ENCODE assay signal across 13 cellular contexts in the genomic region with DNA sequence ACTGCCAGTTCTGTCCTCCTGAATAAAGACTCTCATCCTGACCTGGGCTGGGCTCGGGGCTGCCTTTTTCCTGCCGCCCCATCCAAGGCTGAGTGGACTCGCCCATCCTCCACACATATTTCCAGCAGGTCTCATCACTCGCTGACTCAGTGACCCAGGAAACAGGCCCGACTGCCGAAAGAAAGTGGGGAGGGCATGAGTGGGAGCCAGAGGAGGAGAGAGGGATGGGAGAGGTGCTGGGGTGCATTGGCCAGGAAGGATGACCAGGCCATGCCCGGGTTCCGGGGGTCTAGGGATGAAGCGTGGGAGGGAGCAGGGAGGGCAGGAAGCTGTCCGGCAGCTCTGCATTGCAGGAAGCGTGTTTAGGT.
DNase-seq lines count a peak whose midpoint lies in the region; ATAC-seq and TF ChIP-seq lines count a peak whose summit lies in the region.
"Had no signal": no experiment of that assay in that cellular context is flagged by ENCODE, and none has a peak within 500 bp of the region (broad histone marks: within the 10 kb centered on the region; RNA-seq: fewer than 3 reads in every experiment).

No MANE protein-coding gene starts in this region.

- TF ChIP-seq CTCF in CD14-positive monocyte (IDR thresholded peaks at IDR 0.05), result no peak

- peaks cover 5 to 23% (median 9%) of the 10 kb centered on the region in 3 donors for H3K27me3 Mint-ChIP-seq in CD14-positive monocyte (ENCODE audit: low read depth in 3 of 3)
- H3K27me3 Mint-ChIP-seq: activated CD8-positive, alpha-beta T cell treated with anti-CD3 and anti-CD28 coated beads for 36 hours had no signal

- H3K4me3 Mint-ChIP-seq in CD14-positive monocyte, result no peak overlapping the region
- H3K4me3 Mint-ChIP-seq: activated CD8-positive, alpha-beta T cell treated with anti-CD3 and anti-CD28 coated beads for 36 hours; activated naive CD4-positive, alpha-beta T cell treated with anti-CD3 and anti-CD28 coated beads, Interleukin-2, amount 10 ng/mL, durations not matched to agents 7 days and 5 days; memory B cell had no signal

- DNase-seq in A172 (ENCODE audit: low spot score) (peak; percentile 52), HK-2 (ENCODE audit: unreplicated experiment) (peak; percentile 24), amniotic stem cell (lab: John Stamatoyannopoulos, UW) (peak; percentile 22), kidney tubule cell (ENCODE audit: low spot score) (peak; percentile 76), amygdala (lab: John Stamatoyannopoulos, UW) (no peak), CD14-positive monocyte (ENCODE audit: low spot score) (no peak), NCI-H526 treated with DMSO at 0.1 percent for 48 hours (lab: John Stamatoyannopoulos, UW) (no peak)
- DNase-seq: activated CD8-positive, alpha-beta T cell treated with anti-CD3 and anti-CD28 coated beads for 36 hours; activated naive CD4-positive, alpha-beta T cell treated with anti-CD3 and anti-CD28 coated beads, Interleukin-2, amount 10 ng/mL, durations not matched to agents 7 days and 5 days; NCI-H82 had no signal

- H3K27ac Mint-ChIP-seq in CD14-positive monocyte, result no peak overlapping the region
- H3K27ac Mint-ChIP-seq: activated CD8-positive, alpha-beta T cell treated with anti-CD3 and anti-CD28 coated beads for 36 hours; activated naive CD4-positive, alpha-beta T cell treated with anti-CD3 and anti-CD28 coated beads, Interleukin-2, amount 10 ng/mL, durations not matched to agents 7 days and 5 days; memory B cell had no signal

- ATAC-seq in GM19328 (IDR thresholded peaks at IDR 0.05; ENCODE audit: unreplicated experiment), result no peak
- ATAC-seq: activated CD8-positive, alpha-beta T cell treated with anti-CD3 and anti-CD28 coated beads for 36 hours; K562 had no signal

- H3K4me1 Mint-ChIP-seq in CD14-positive monocyte, result no peaks in the 10 kb centered on the region
- H3K4me1 Mint-ChIP-seq: activated naive CD4-positive, alpha-beta T cell treated with anti-CD3 and anti-CD28 coated beads, Interleukin-2, amount 10 ng/mL, durations not matched to agents 7 days and 5 days; memory B cell had no signal

- H3K36me3 Mint-ChIP-seq in CD14-positive monocyte, result no peaks in the 10 kb centered on the region
- H3K36me3 Mint-ChIP-seq: activated naive CD4-positive, alpha-beta T cell treated with anti-CD3 and anti-CD28 coated beads, Interleukin-2, amount 10 ng/mL, durations not matched to agents 7 days and 5 days; memory B cell had no signal

- peaks cover 0 to 6% (median 3%) of the 10 kb centered on the region in 7 donors for H3K9me3 Mint-ChIP-seq in CD14-positive monocyte
- H3K9me3 Mint-ChIP-seq: activated CD8-positive, alpha-beta T cell treated with anti-CD3 and anti-CD28 coated beads for 36 hours had no signal

- intact Hi-C loops in CD14-positive monocyte (cut with micrococcal nuclease), result no loop called here

Comparison
In these comparisons a context has a peak if more than half of its experiments do, and no peak if none do; other contexts are left out.
1. DNase-seq: peak in A172 (single experiment), HK-2 (single experiment), amniotic stem cell (single experiment) and kidney tubule cell (single experiment); none in amygdala (0 of 56), CD14-positive monocyte (single experiment) and NCI-H526 treated with DMSO at 0.1 percent for 48 hours (single experiment).